ENCODE assay signal across 1 cellular context in the genomic region with DNA sequence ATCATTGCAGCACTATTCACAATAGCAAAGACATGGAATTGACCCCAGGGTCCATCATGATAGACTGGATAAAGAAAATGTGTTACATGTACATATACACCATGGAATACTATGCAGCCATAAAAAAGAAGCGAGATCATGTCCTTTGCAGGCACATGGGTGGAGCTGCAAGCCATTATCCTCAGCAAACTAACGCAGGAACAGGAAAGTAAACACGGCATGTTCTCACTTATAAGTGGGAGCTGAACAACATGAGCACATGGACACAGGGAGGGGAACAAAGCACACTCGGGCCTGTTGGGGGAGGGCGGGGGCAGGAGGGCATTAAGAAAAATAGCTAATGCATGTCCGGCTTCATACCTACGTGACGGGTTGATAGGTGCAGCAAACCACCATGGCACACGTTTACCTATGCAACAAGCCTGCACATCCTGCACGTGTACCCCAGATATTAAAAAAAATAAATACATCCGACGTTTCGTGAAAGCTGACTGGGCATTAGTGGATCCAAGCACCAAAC.
A peak's percentile ranks its signal among the peaks of the same experiment; 100 is the strongest.
TF ChIP-seq lines count a peak whose summit lies in the region.

No MANE protein-coding gene starts in this region.

TF ChIP-seq in HepG2, 621 proteins besides CTCF, POLR2A, EP300 and RAD21 (continued from another document and continues in another):
- TF ChIP-seq, protein P1, sequence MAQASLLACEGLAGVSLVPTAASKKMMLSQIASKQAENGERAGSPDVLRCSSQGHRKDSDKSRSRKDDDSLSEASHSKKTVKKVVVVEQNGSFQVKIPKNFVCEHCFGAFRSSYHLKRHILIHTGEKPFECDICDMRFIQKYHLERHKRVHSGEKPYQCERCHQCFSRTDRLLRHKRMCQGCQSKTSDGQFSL (CRISPR knock-in tag; IDR thresholded peaks at IDR 0.05): peak; percentile 5; the same call in 1 of the 2 replicates
- TF ChIP-seq KAT8 (CRISPR knock-in tag; IDR thresholded peaks at IDR 0.05): no peak; the same call in 1 of the 2 replicates
- TF ChIP-seq FOXK1 (CRISPR knock-in tag; IDR thresholded peaks at IDR 0.05; ENCODE audit: borderline replicate concordance, low read depth): peak; percentile 77; the same call in 1 of the 2 replicates
- 0 out of 2 replicates have a peak, but pooled peaks have one; percentile 41 for TF ChIP-seq ZIK1 (CRISPR knock-in tag; IDR thresholded peaks at IDR 0.05; ENCODE audit: borderline replicate concordance, low read depth)
- TF ChIP-seq ZNF335 (CRISPR knock-in tag; IDR thresholded peaks at IDR 0.05): 0 out of 2 replicates have a peak, but pooled peaks have one; percentile 63
- TF ChIP-seq HDAC2 (CRISPR knock-in tag; IDR thresholded peaks at IDR 0.05): peak; percentile 74
- peak; percentile 27; the same call in 1 of the 2 replicates for TF ChIP-seq FOXJ3 (CRISPR knock-in tag; IDR thresholded peaks at IDR 0.05; ENCODE audit: borderline replicate concordance)
- no peak for TF ChIP-seq XRCC5 (optimal IDR thresholded peaks at IDR 0.05; ENCODE audit: low read length)
- 0 out of 2 replicates have a peak, but pooled peaks have one; percentile 38 for TF ChIP-seq ZNF12 (CRISPR knock-in tag; IDR thresholded peaks at IDR 0.05)
- TF ChIP-seq, protein P2, sequence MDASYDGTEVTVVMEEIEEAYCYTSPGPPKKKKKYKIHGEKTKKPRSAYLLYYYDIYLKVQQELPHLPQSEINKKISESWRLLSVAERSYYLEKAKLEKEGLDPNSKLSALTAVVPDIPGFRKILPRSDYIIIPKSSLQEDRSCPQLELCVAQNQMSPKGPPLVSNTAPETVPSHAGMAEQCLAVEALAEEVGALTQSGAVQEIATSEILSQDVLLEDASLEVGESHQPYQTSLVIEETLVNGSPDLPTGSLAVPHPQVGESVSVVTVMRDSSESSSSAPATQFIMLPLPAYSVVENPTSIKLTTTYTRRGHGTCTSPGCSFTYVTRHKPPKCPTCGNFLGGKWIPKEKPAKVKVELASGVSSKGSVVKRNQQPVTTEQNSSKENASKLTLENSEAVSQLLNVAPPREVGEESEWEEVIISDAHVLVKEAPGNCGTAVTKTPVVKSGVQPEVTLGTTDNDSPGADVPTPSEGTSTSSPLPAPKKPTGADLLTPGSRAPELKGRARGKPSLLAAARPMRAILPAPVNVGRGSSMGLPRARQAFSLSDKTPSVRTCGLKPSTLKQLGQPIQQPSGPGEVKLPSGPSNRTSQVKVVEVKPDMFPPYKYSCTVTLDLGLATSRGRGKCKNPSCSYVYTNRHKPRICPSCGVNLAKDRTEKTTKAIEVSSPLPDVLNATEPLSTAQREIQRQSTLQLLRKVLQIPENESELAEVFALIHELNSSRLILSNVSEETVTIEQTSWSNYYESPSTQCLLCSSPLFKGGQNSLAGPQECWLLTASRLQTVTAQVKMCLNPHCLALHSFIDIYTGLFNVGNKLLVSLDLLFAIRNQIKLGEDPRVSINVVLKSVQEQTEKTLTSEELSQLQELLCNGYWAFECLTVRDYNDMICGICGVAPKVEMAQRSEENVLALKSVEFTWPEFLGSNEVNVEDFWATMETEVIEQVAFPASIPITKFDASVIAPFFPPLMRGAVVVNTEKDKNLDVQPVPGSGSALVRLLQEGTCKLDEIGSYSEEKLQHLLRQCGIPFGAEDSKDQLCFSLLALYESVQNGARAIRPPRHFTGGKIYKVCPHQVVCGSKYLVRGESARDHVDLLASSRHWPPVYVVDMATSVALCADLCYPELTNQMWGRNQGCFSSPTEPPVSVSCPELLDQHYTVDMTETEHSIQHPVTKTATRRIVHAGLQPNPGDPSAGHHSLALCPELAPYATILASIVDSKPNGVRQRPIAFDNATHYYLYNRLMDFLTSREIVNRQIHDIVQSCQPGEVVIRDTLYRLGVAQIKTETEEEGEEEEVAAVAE (CRISPR knock-in tag; IDR thresholded peaks at IDR 0.05; ENCODE audit: borderline replicate concordance): 0 out of 2 replicates have a peak, but pooled peaks have one; percentile 27
- TF ChIP-seq ZNF451 (CRISPR knock-in tag; IDR thresholded peaks at IDR 0.05): no peak
- no peak for TF ChIP-seq NBN (conservative IDR thresholded peaks at IDR 0.05)
- TF ChIP-seq RARA (CRISPR knock-in tag; IDR thresholded peaks at IDR 0.05): 0 out of 2 replicates have a peak, but pooled peaks have one; percentile 13
- TF ChIP-seq, protein P3, sequence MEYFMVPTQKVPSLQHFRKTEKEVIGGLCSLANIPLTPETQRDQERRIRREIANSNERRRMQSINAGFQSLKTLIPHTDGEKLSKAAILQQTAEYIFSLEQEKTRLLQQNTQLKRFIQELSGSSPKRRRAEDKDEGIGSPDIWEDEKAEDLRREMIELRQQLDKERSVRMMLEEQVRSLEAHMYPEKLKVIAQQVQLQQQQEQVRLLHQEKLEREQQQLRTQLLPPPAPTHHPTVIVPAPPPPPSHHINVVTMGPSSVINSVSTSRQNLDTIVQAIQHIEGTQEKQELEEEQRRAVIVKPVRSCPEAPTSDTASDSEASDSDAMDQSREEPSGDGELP (IDR thresholded peaks at IDR 0.05; ENCODE audit: borderline replicate concordance, low read depth): peak; percentile 41; the same call in 1 of the 2 replicates
- no peak for TF ChIP-seq ZNF101 (CRISPR knock-in tag; IDR thresholded peaks at IDR 0.05; ENCODE audit: borderline replicate concordance, low read depth)
- TF ChIP-seq, protein P4, sequence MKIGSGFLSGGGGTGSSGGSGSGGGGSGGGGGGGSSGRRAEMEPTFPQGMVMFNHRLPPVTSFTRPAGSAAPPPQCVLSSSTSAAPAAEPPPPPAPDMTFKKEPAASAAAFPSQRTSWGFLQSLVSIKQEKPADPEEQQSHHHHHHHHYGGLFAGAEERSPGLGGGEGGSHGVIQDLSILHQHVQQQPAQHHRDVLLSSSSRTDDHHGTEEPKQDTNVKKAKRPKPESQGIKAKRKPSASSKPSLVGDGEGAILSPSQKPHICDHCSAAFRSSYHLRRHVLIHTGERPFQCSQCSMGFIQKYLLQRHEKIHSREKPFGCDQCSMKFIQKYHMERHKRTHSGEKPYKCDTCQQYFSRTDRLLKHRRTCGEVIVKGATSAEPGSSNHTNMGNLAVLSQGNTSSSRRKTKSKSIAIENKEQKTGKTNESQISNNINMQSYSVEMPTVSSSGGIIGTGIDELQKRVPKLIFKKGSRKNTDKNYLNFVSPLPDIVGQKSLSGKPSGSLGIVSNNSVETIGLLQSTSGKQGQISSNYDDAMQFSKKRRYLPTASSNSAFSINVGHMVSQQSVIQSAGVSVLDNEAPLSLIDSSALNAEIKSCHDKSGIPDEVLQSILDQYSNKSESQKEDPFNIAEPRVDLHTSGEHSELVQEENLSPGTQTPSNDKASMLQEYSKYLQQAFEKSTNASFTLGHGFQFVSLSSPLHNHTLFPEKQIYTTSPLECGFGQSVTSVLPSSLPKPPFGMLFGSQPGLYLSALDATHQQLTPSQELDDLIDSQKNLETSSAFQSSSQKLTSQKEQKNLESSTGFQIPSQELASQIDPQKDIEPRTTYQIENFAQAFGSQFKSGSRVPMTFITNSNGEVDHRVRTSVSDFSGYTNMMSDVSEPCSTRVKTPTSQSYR (CRISPR knock-in tag; IDR thresholded peaks at IDR 0.05; ENCODE audit: borderline replicate concordance): peak; percentile 52; the same call in 1 of the 2 replicates
- TF ChIP-seq, protein P5, sequence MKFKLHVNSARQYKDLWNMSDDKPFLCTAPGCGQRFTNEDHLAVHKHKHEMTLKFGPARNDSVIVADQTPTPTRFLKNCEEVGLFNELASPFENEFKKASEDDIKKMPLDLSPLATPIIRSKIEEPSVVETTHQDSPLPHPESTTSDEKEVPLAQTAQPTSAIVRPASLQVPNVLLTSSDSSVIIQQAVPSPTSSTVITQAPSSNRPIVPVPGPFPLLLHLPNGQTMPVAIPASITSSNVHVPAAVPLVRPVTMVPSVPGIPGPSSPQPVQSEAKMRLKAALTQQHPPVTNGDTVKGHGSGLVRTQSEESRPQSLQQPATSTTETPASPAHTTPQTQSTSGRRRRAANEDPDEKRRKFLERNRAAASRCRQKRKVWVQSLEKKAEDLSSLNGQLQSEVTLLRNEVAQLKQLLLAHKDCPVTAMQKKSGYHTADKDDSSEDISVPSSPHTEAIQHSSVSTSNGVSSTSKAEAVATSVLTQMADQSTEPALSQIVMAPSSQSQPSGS (CRISPR knock-in tag; IDR thresholded peaks at IDR 0.05): peak; percentile 33; the same call in 1 of the 2 replicates
- TF ChIP-seq KDM1A (CRISPR knock-in tag; IDR thresholded peaks at IDR 0.05): peak; percentile 78; the same call in 1 of the 2 replicates
- 0 out of 2 replicates have a peak, but pooled peaks have one; percentile 31 for TF ChIP-seq CEBPG (CRISPR knock-in tag; IDR thresholded peaks at IDR 0.05)
- peak; percentile 46 for TF ChIP-seq SALL1 (CRISPR knock-in tag; IDR thresholded peaks at IDR 0.05)
- peak; percentile 6; the same call in 1 of the 2 replicates for TF ChIP-seq BRD4 (CRISPR knock-in tag; IDR thresholded peaks at IDR 0.05)
- TF ChIP-seq RFX5 (IDR thresholded peaks at IDR 0.05; ENCODE audit: low read depth, low read length): no peak
- peak; percentile 64 to 78 for TF ChIP-seq MAFK (conservative IDR thresholded peaks at IDR 0.05 in 1 of 2, IDR thresholded peaks at IDR 0.05 in 1 of 2; ENCODE audit: low read length in 2 of 2)
- TF ChIP-seq, protein P6, sequence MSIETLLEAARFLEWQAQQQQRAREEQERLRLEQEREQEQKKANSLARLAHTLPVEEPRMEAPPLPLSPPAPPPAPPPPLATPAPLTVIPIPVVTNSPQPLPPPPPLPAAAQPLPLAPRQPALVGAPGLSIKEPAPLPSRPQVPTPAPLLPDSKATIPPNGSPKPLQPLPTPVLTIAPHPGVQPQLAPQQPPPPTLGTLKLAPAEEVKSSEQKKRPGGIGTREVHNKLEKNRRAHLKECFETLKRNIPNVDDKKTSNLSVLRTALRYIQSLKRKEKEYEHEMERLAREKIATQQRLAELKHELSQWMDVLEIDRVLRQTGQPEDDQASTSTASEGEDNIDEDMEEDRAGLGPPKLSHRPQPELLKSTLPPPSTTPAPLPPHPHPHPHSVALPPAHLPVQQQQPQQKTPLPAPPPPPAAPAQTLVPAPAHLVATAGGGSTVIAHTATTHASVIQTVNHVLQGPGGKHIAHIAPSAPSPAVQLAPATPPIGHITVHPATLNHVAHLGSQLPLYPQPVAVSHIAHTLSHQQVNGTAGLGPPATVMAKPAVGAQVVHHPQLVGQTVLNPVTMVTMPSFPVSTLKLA (IDR thresholded peaks at IDR 0.05): peak; percentile 90
- TF ChIP-seq ZNF382 (CRISPR knock-in tag; IDR thresholded peaks at IDR 0.05; ENCODE audit: borderline replicate concordance): no peak
- TF ChIP-seq, protein P7, sequence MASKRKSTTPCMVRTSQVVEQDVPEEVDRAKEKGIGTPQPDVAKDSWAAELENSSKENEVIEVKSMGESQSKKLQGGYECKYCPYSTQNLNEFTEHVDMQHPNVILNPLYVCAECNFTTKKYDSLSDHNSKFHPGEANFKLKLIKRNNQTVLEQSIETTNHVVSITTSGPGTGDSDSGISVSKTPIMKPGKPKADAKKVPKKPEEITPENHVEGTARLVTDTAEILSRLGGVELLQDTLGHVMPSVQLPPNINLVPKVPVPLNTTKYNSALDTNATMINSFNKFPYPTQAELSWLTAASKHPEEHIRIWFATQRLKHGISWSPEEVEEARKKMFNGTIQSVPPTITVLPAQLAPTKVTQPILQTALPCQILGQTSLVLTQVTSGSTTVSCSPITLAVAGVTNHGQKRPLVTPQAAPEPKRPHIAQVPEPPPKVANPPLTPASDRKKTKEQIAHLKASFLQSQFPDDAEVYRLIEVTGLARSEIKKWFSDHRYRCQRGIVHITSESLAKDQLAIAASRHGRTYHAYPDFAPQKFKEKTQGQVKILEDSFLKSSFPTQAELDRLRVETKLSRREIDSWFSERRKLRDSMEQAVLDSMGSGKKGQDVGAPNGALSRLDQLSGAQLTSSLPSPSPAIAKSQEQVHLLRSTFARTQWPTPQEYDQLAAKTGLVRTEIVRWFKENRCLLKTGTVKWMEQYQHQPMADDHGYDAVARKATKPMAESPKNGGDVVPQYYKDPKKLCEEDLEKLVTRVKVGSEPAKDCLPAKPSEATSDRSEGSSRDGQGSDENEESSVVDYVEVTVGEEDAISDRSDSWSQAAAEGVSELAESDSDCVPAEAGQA (IDR thresholded peaks at IDR 0.05; ENCODE audit: low read depth): no peak
- TF ChIP-seq, protein P7 (CRISPR knock-in tag; IDR thresholded peaks at IDR 0.05; ENCODE audit: borderline replicate concordance): 0 out of 2 replicates have a peak, but pooled peaks have one; percentile 28
- TF ChIP-seq ZNF7 (CRISPR knock-in tag; IDR thresholded peaks at IDR 0.05): peak; percentile 99
- TF ChIP-seq, protein P8, sequence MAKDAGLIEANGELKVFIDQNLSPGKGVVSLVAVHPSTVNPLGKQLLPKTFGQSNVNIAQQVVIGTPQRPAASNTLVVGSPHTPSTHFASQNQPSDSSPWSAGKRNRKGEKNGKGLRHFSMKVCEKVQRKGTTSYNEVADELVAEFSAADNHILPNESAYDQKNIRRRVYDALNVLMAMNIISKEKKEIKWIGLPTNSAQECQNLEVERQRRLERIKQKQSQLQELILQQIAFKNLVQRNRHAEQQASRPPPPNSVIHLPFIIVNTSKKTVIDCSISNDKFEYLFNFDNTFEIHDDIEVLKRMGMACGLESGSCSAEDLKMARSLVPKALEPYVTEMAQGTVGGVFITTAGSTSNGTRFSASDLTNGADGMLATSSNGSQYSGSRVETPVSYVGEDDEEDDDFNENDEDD (CRISPR knock-in tag; IDR thresholded peaks at IDR 0.05; ENCODE audit: borderline replicate concordance): peak; percentile 13; the same call in 1 of the 2 replicates
- TF ChIP-seq MAFF (IDR thresholded peaks at IDR 0.05; ENCODE audit: low read depth, low read length): peak; percentile 66
- TF ChIP-seq ZFP37 (CRISPR knock-in tag; IDR thresholded peaks at IDR 0.05; ENCODE audit: borderline replicate concordance): 0 out of 2 replicates have a peak, but pooled peaks have one; percentile 42
- TF ChIP-seq, protein P9, sequence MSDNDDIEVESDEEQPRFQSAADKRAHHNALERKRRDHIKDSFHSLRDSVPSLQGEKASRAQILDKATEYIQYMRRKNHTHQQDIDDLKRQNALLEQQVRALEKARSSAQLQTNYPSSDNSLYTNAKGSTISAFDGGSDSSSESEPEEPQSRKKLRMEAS (IDR thresholded peaks at IDR 0.05): peak; percentile 87
- no peak for TF ChIP-seq GABPA (IDR thresholded peaks at IDR 0.05; ENCODE audit: low read depth, low read length)
- peak; percentile 72 for TF ChIP-seq GABPA (CRISPR knock-in tag; IDR thresholded peaks at IDR 0.05; ENCODE audit: low read depth)
- peak; percentile 52; the same call in 1 of the 2 replicates for TF ChIP-seq ZNF292 (CRISPR knock-in tag; IDR thresholded peaks at IDR 0.05; ENCODE audit: borderline replicate concordance, low read depth)
- peak; percentile 46; the same call in 1 of the 2 replicates for TF ChIP-seq RFXAP (CRISPR knock-in tag; IDR thresholded peaks at IDR 0.05; ENCODE audit: borderline replicate concordance)
- no peak for TF ChIP-seq HNRNPLL (IDR thresholded peaks at IDR 0.05; ENCODE audit: low read depth, low read length, poor library complexity, severe bottlenecking)
